7 cellular contexts compared by ENCODE assay signal in the genomic region with DNA sequence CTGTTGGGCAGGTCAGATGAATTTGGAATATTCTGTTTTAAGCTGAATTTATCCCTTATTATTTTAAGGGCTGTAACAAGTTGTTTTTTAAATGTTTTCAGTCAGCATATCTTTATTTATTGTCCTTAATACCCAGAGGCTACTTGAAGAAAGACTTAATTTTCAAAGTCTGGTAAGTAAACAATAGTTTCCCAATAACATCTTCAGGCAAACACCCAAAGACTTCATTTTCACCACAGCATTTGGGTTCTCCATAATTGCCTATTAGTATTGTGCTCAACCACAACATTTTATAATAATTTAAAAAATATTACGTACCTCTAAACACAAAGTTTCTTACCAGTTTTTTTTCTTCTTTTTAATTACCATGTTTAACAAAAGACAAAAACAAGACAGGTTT.
"Had no signal": no experiment of that assay in that cellular context is flagged by ENCODE, and none has a peak within 500 bp of the region (broad histone marks: within the 10 kb centered on the region; RNA-seq: fewer than 3 reads in every experiment).

No MANE protein-coding gene starts in this region.

- ATAC-seq: GM23338, HCT116, HepG2 had no signal

- H3K27ac ChIP-seq: HL-60 had no signal

- DNase-seq: H9, HFFc6, KBM-7 had no signal

- H3K4me3 ChIP-seq: GM23338 had no signal
